Comparison of ENCODE assay signal across 1 cellular context in genomic region chr6:113306552-113307145, GRCh38.
TF ChIP-seq lines count a peak whose summit lies in the region.

No MANE protein-coding gene starts in this region.

TF ChIP-seq in GM23338, 12 proteins besides CTCF, POLR2A, EP300 and RAD21 (continued from another document):
- no peak for TF ChIP-seq ZNF462 (CRISPR knock-in tag; IDR thresholded peaks at IDR 0.05)
- no peak for TF ChIP-seq POLR2AphosphoS5 (IDR thresholded peaks at IDR 0.05; ENCODE audit: low read depth)
- TF ChIP-seq EZH2 (IDR thresholded peaks at IDR 0.05; ENCODE audit: low read depth, unreplicated experiment): no peak
